Comparison of ENCODE assay signal across 20 cellular contexts in genomic region chr1:7616953-7617352, GRCh38.
DNase-seq lines count a peak whose midpoint lies in the region; ATAC-seq and TF ChIP-seq lines count a peak whose summit lies in the region.
"Had no signal": no experiment of that assay in that cellular context is flagged by ENCODE, and none has a peak within 500 bp of the region (broad histone marks: within the 10 kb centered on the region; RNA-seq: fewer than 3 reads in every experiment).

No MANE protein-coding gene starts in this region.

- H3K9me3 Mint-ChIP-seq in activated naive CD8-positive, alpha-beta T cell treated with anti-CD3 and anti-CD28 coated beads, Interleukin-2, amount 10 ng/mL, durations not matched to agents 7 days and 5 days = no peaks in the 10 kb centered on the region
- no peaks in the 10 kb centered on the region for H3K9me3 Mint-ChIP-seq in activated naive CD8-positive, alpha-beta T cell treated with anti-CD3 and anti-CD28 coated beads for 36 hours
- H3K9me3 Mint-ChIP-seq in nephron progenitor cell = no peaks in the 10 kb centered on the region

- H3K4me1 Mint-ChIP-seq in activated naive CD8-positive, alpha-beta T cell treated with anti-CD3 and anti-CD28 coated beads, Interleukin-2, amount 10 ng/mL, durations not matched to agents 7 days and 5 days = no peaks in the 10 kb centered on the region
- no peaks in the 10 kb centered on the region for H3K4me1 Mint-ChIP-seq in activated naive CD8-positive, alpha-beta T cell treated with anti-CD3 and anti-CD28 coated beads for 36 hours
- peaks cover 18% of the 10 kb centered on the region for H3K4me1 Mint-ChIP-seq in nephron progenitor cell
- H3K4me1 Mint-ChIP-seq: activated CD8-positive, alpha-beta memory T cell treated with anti-CD3 and anti-CD28 coated beads, Interleukin-2, amount 10 ng/mL, durations not matched to agents 7 days and 5 days had no signal

- peak; percentile 11 for DNase-seq in activated naive CD8-positive, alpha-beta T cell treated with anti-CD3 and anti-CD28 coated beads, Interleukin-2, amount 10 ng/mL, durations not matched to agents 7 days and 5 days
- DNase-seq in activated naive CD8-positive, alpha-beta T cell treated with anti-CD3 and anti-CD28 coated beads for 36 hours = no peak
- DNase-seq in Right ventricle myocardium inferior (ENCODE audit: missing footprints) (no peak), nephron progenitor cell (peak; percentile 1), aorta (peak; percentile 13 to 38)
- DNase-seq: amniotic stem cell; NCI-H1436 treated with DMSO at 0.1 percent for 48 hours; NK-92 treated with Interleukin-12 subunit alpha and Interleukin-12 subunit beta, amount 100 ng/mL, for 24 hours; SHP77; stimulated activated CD4-positive, alpha-beta T cell treated with anti-CD3 and anti-CD28 coated beads, Interleukin-1b, Interleukin-23, amount 100 ng/mL, for 48 hours had no signal

- intact Hi-C loops in Right ventricle myocardium inferior (cut with DNase I) (no loop called here), aorta (cut with DNase I) (no loop called here)

- H3K4me3 ChIP-seq in aorta (ENCODE audit: low read length in 2 of 2) = no peak overlapping the region
- H3K4me3 ChIP-seq: BLaER1 treated with 17β-estradiol and CSF1 and Interleukin-3, amounts not matched to agents 10 nM and 100 nM; coronary artery; MG63 had no signal

- H3K27ac Mint-ChIP-seq in activated naive CD8-positive, alpha-beta T cell treated with anti-CD3 and anti-CD28 coated beads, Interleukin-2, amount 10 ng/mL, durations not matched to agents 7 days and 5 days = no peak overlapping the region
- no peak overlapping the region for H3K27ac Mint-ChIP-seq in activated naive CD8-positive, alpha-beta T cell treated with anti-CD3 and anti-CD28 coated beads for 36 hours
- no peak overlapping the region for H3K27ac Mint-ChIP-seq in nephron progenitor cell
- H3K27ac Mint-ChIP-seq: activated CD8-positive, alpha-beta memory T cell treated with anti-CD3 and anti-CD28 coated beads, Interleukin-2, amount 10 ng/mL, durations not matched to agents 7 days and 5 days; effector memory CD8-positive, alpha-beta T cell; progenitor cell of endocrine pancreas had no signal

- POLR2A ChIA-PET in activated naive CD8-positive, alpha-beta T cell treated with anti-CD3 and anti-CD28 coated beads, Interleukin-2, amount 10 ng/mL, durations not matched to agents 7 days and 5 days (lab: Charles Lee) = no interaction called here

- no peaks in the 10 kb centered on the region for H3K27me3 ChIP-seq in aorta (ENCODE audit: control insufficient read depth in 1 of 2, insufficient read depth in 2 of 2, low read length in 1 of 2)
- H3K27me3 ChIP-seq: BLaER1 treated with 17β-estradiol and CSF1 and Interleukin-3, amounts not matched to agents 10 nM and 100 nM; MG63 had no signal

- peaks cover 2% of the 10 kb centered on the region for H3K9me3 ChIP-seq in aorta (ENCODE audit: control insufficient read depth, low read length)
- H3K9me3 ChIP-seq: BLaER1 treated with 17β-estradiol and CSF1 and Interleukin-3, amounts not matched to agents 10 nM and 100 nM; Caco-2; MG63 had no signal

- no peak overlapping the region for H3K4me3 Mint-ChIP-seq in activated naive CD8-positive, alpha-beta T cell treated with anti-CD3 and anti-CD28 coated beads, Interleukin-2, amount 10 ng/mL, durations not matched to agents 7 days and 5 days
- no peak overlapping the region for H3K4me3 Mint-ChIP-seq in activated naive CD8-positive, alpha-beta T cell treated with anti-CD3 and anti-CD28 coated beads for 36 hours
- no peak overlapping the region for H3K4me3 Mint-ChIP-seq in nephron progenitor cell
- H3K4me3 Mint-ChIP-seq: activated CD8-positive, alpha-beta memory T cell treated with anti-CD3 and anti-CD28 coated beads, Interleukin-2, amount 10 ng/mL, durations not matched to agents 7 days and 5 days; effector memory CD8-positive, alpha-beta T cell had no signal

- peaks cover 2% of the 10 kb centered on the region for H3K27me3 Mint-ChIP-seq in activated naive CD8-positive, alpha-beta T cell treated with anti-CD3 and anti-CD28 coated beads, Interleukin-2, amount 10 ng/mL, durations not matched to agents 7 days and 5 days
- peaks cover 13% of the 10 kb centered on the region for H3K27me3 Mint-ChIP-seq in activated naive CD8-positive, alpha-beta T cell treated with anti-CD3 and anti-CD28 coated beads for 36 hours
- H3K27me3 Mint-ChIP-seq in nephron progenitor cell (ENCODE audit: low read depth, poor library complexity) = peaks cover 39% of the 10 kb centered on the region
- H3K27me3 Mint-ChIP-seq: activated CD8-positive, alpha-beta memory T cell treated with anti-CD3 and anti-CD28 coated beads, Interleukin-2, amount 10 ng/mL, durations not matched to agents 7 days and 5 days had no signal

- no peak overlapping the region for H3K27ac ChIP-seq in aorta (ENCODE audit: low read depth in 1 of 2, low read length in 2 of 2)
- H3K27ac ChIP-seq: BLaER1 treated with 17β-estradiol and CSF1 and Interleukin-3, amounts not matched to agents 10 nM and 100 nM; coronary artery had no signal

- no peaks in the 10 kb centered on the region for H3K36me3 Mint-ChIP-seq in activated naive CD8-positive, alpha-beta T cell treated with anti-CD3 and anti-CD28 coated beads, Interleukin-2, amount 10 ng/mL, durations not matched to agents 7 days and 5 days
- no peaks in the 10 kb centered on the region for H3K36me3 Mint-ChIP-seq in activated naive CD8-positive, alpha-beta T cell treated with anti-CD3 and anti-CD28 coated beads for 36 hours
- H3K36me3 Mint-ChIP-seq in nephron progenitor cell (ENCODE audit: low read depth) = no peaks in the 10 kb centered on the region
- H3K36me3 Mint-ChIP-seq: activated CD8-positive, alpha-beta memory T cell treated with anti-CD3 and anti-CD28 coated beads, Interleukin-2, amount 10 ng/mL, durations not matched to agents 7 days and 5 days had no signal

- WGBS in aorta, 2 donors = 27 to 34% methylated on average over 10 of the region's 10 CpGs

- ATAC-seq in activated naive CD8-positive, alpha-beta T cell treated with anti-CD3 and anti-CD28 coated beads, Interleukin-2, amount 10 ng/mL, durations not matched to agents 7 days and 5 days (ENCODE audit: low read depth) = no peak
- ATAC-seq in Right ventricle myocardium inferior (peak; percentile 80), aorta (ENCODE audit: low FRiP score) (no peak), HG03378 (IDR thresholded peaks at IDR 0.05; ENCODE audit: unreplicated experiment) (no peak), GM18517 (IDR thresholded peaks at IDR 0.05; ENCODE audit: unreplicated experiment) (no peak)
- ATAC-seq: activated CD8-positive, alpha-beta memory T cell treated with anti-CD3 and anti-CD28 coated beads, Interleukin-2, amount 10 ng/mL, durations not matched to agents 7 days and 5 days; effector memory CD8-positive, alpha-beta T cell; PC-3 had no signal

- no peaks in the 10 kb centered on the region for H3K36me3 ChIP-seq in aorta (ENCODE audit: control insufficient read depth in 1 of 2, insufficient read depth in 2 of 2, low read length in 1 of 2)
- H3K36me3 ChIP-seq: BLaER1 treated with 17β-estradiol and CSF1 and Interleukin-3, amounts not matched to agents 10 nM and 100 nM; MG63 had no signal

- TF ChIP-seq CTCF in nephron progenitor cell (IDR thresholded peaks at IDR 0.05) = no peak

- H3K4me1 ChIP-seq in aorta (ENCODE audit: control insufficient read depth in 1 of 2, insufficient read depth in 2 of 2, low read length in 2 of 2) = no peaks in the 10 kb centered on the region
- H3K4me1 ChIP-seq: Caco-2 had no signal

Comparison
In these comparisons a context has a peak if more than half of its experiments do, and no peak if none do; other contexts are left out.
1. DNase-seq: peak in activated naive CD8-positive, alpha-beta T cell treated with anti-CD3 and anti-CD28 coated beads, Interleukin-2, amount 10 ng/mL, durations not matched to agents 7 days and 5 days (single experiment), nephron progenitor cell (single experiment) and aorta (2 of 2); none in activated naive CD8-positive, alpha-beta T cell treated with anti-CD3 and anti-CD28 coated beads for 36 hours (single experiment) and Right ventricle myocardium inferior (single experiment).